1 cellular context compared by ENCODE assay signal in the genomic region with DNA sequence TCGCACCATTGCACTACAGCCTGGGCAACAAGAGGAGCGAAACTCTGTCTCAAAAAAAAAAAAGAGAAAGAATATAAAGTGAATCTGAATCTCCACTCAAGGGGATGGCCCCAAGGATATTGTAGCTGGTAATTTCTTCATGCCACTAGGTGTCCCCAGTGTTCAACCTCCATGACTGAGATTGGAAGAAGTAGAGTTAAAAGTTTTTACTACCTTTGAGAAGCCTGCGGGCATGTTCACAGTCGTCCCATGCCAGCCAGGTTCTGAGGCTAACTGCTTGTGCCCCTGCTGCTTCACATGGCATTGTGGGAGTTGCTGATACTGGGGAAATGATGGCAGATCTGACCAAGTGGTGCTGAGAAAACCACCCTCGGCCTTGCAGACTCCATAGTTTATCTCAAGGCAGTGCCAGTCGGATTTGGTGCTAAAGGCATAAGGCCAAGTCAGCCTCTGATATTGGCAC.
TF ChIP-seq lines count a peak whose summit lies in the region.

No MANE protein-coding gene starts in this region.

TF ChIP-seq in H1, 55 proteins besides CTCF, POLR2A, EP300 and RAD21:
- TF ChIP-seq SRF (IDR thresholded peaks at IDR 0.05; ENCODE audit: low read depth, low read length) (no peak), YY1 (IDR thresholded peaks at IDR 0.05; ENCODE audit: low read depth, low read length) (peak; percentile 38; the same call in 1 of the 2 replicates)
